ENCODE assay signal across 7 cellular contexts in genomic region chr3:178348561-178349398, GRCh38.
DNase-seq lines count a peak whose midpoint lies in the region; ATAC-seq lines count a peak whose summit lies in the region.
"Not testable (repeated sequence)": the region's sequence is repeated elsewhere in the genome, so short reads cannot be mapped to it uniquely, and the experiment has no call there.

No MANE protein-coding gene starts in this region.

- H3K27ac ChIP-seq in CD8-positive, alpha-beta memory T cell (ENCODE audit: low read depth, low read length): not testable (repeated sequence)

- not testable (repeated sequence) for H3K4me1 ChIP-seq in CD8-positive, alpha-beta memory T cell (ENCODE audit: insufficient read depth, low read length)

- peak in 4 of 5 donors; percentile 3 to 69 (median 34) for DNase-seq in CD8-positive, alpha-beta memory T cell
- DNase-seq in NAMALWA (ENCODE audit: low spot score) (peak; percentile 10), immature natural killer cell (peak; percentile 61 to 72 (median 71))
- DNase-seq in activated T-cell treated with anti-CD3 and anti-CD28 coated beads, Interleukin-2, amount 50 U/mL, for 24 hours: peak; percentile 22
- not testable (repeated sequence) for DNase-seq in activated naive CD8-positive, alpha-beta T cell treated with anti-CD3 and anti-CD28 coated beads, Interleukin-2, amount 50 U/mL, for 24 hours; natural killer cell treated with Interleukin-12 subunit alpha and Interleukin-12 subunit beta and Interleukin-15 and Interleukin-18, amount 100 ng/mL, for 72 hours (ENCODE audit: low spot score)
- peak; percentile 4 to 34 for DNase-seq in stimulated activated naive CD8-positive, alpha-beta T cell treated with anti-CD3 and anti-CD28 coated beads, Interleukin-15, amount 100 ng/mL, for 72 hours

- not testable (repeated sequence) for H3K27me3 ChIP-seq in CD8-positive, alpha-beta memory T cell (ENCODE audit: insufficient read depth, low read length, poor library complexity, severe bottlenecking)

- H3K9me3 ChIP-seq in CD8-positive, alpha-beta memory T cell (ENCODE audit: low read length): not testable (repeated sequence)

- peak overlapping the region in 7 of 8 donors; percentile 3 to 88 (median 57) for H3K27ac Mint-ChIP-seq in CD8-positive, alpha-beta memory T cell
- H3K27ac Mint-ChIP-seq in activated T-cell treated with anti-CD3 and anti-CD28 coated beads, Interleukin-2, amount 50 U/mL, for 24 hours; activated naive CD8-positive, alpha-beta T cell treated with anti-CD3 and anti-CD28 coated beads, Interleukin-2, amount 50 U/mL, for 24 hours: not testable (repeated sequence)
- peak overlapping the region; percentile 82 to 95 (median 86) for H3K27ac Mint-ChIP-seq in immature natural killer cell
- peak overlapping the region in 1 of 2 donors; percentile 52 for H3K27ac Mint-ChIP-seq in natural killer cell treated with Interleukin-12 subunit alpha and Interleukin-12 subunit beta and Interleukin-15 and Interleukin-18, amount 100 ng/mL, for 72 hours
- H3K27ac Mint-ChIP-seq in stimulated activated naive CD8-positive, alpha-beta T cell treated with anti-CD3 and anti-CD28 coated beads, Interleukin-15, amount 100 ng/mL, for 72 hours: peak overlapping the region in 1 of 2 donors; percentile 46

- POLR2A ChIA-PET in CD8-positive, alpha-beta memory T cell (lab: Charles Lee): not testable (repeated sequence)

- not testable (repeated sequence) for ATAC-seq in activated naive CD8-positive, alpha-beta T cell treated with anti-CD3 and anti-CD28 coated beads, Interleukin-2, amount 50 U/mL, for 24 hours
- ATAC-seq in natural killer cell treated with Interleukin-12 subunit alpha and Interleukin-12 subunit beta and Interleukin-15 and Interleukin-18, amount 100 ng/mL, for 72 hours: peak; percentile 66 to 85
- ATAC-seq in stimulated activated naive CD8-positive, alpha-beta T cell treated with anti-CD3 and anti-CD28 coated beads, Interleukin-15, amount 100 ng/mL, for 72 hours: peak; percentile 55

- CTCF ChIA-PET in CD8-positive, alpha-beta memory T cell (lab: Charles Lee): not testable (repeated sequence)

- H3K36me3 ChIP-seq in CD8-positive, alpha-beta memory T cell (ENCODE audit: insufficient read depth, low read length): not testable (repeated sequence)

- H3K4me3 Mint-ChIP-seq in CD8-positive, alpha-beta memory T cell: peak overlapping the region; percentile 6 to 62 (median 59)
- not testable (repeated sequence) for H3K4me3 Mint-ChIP-seq in activated T-cell treated with anti-CD3 and anti-CD28 coated beads, Interleukin-2, amount 50 U/mL, for 24 hours; stimulated activated naive CD8-positive, alpha-beta T cell treated with anti-CD3 and anti-CD28 coated beads, Interleukin-15, amount 100 ng/mL, for 72 hours
- H3K4me3 Mint-ChIP-seq in activated naive CD8-positive, alpha-beta T cell treated with anti-CD3 and anti-CD28 coated beads, Interleukin-2, amount 50 U/mL, for 24 hours: peak overlapping the region; percentile 17
- peak overlapping the region; percentile 41 to 80 (median 65) for H3K4me3 Mint-ChIP-seq in immature natural killer cell
- peak overlapping the region; percentile 62 for H3K4me3 Mint-ChIP-seq in natural killer cell treated with Interleukin-12 subunit alpha and Interleukin-12 subunit beta and Interleukin-15 and Interleukin-18, amount 100 ng/mL, for 72 hours

- H3K9me3 Mint-ChIP-seq in CD8-positive, alpha-beta memory T cell; activated T-cell treated with anti-CD3 and anti-CD28 coated beads, Interleukin-2, amount 50 U/mL, for 24 hours; activated naive CD8-positive, alpha-beta T cell treated with anti-CD3 and anti-CD28 coated beads, Interleukin-2, amount 50 U/mL, for 24 hours; immature natural killer cell; natural killer cell treated with Interleukin-12 subunit alpha and Interleukin-12 subunit beta and Interleukin-15 and Interleukin-18, amount 100 ng/mL, for 72 hours; stimulated activated naive CD8-positive, alpha-beta T cell treated with anti-CD3 and anti-CD28 coated beads, Interleukin-15, amount 100 ng/mL, for 72 hours: not testable (repeated sequence)

- H3K36me3 Mint-ChIP-seq in CD8-positive, alpha-beta memory T cell; activated T-cell treated with anti-CD3 and anti-CD28 coated beads, Interleukin-2, amount 50 U/mL, for 24 hours (ENCODE audit: low read depth); activated naive CD8-positive, alpha-beta T cell treated with anti-CD3 and anti-CD28 coated beads, Interleukin-2, amount 50 U/mL, for 24 hours (ENCODE audit: low read depth); immature natural killer cell; natural killer cell treated with Interleukin-12 subunit alpha and Interleukin-12 subunit beta and Interleukin-15 and Interleukin-18, amount 100 ng/mL, for 72 hours: not testable (repeated sequence)

- not testable (repeated sequence) for H3K27me3 Mint-ChIP-seq in CD8-positive, alpha-beta memory T cell; activated T-cell treated with anti-CD3 and anti-CD28 coated beads, Interleukin-2, amount 50 U/mL, for 24 hours; activated naive CD8-positive, alpha-beta T cell treated with anti-CD3 and anti-CD28 coated beads, Interleukin-2, amount 50 U/mL, for 24 hours; immature natural killer cell (ENCODE audit: low read depth in 3 of 3); natural killer cell treated with Interleukin-12 subunit alpha and Interleukin-12 subunit beta and Interleukin-15 and Interleukin-18, amount 100 ng/mL, for 72 hours; stimulated activated naive CD8-positive, alpha-beta T cell treated with anti-CD3 and anti-CD28 coated beads, Interleukin-15, amount 100 ng/mL, for 72 hours

- not testable (repeated sequence) for H3K4me1 Mint-ChIP-seq in CD8-positive, alpha-beta memory T cell; activated T-cell treated with anti-CD3 and anti-CD28 coated beads, Interleukin-2, amount 50 U/mL, for 24 hours (ENCODE audit: low read depth); activated naive CD8-positive, alpha-beta T cell treated with anti-CD3 and anti-CD28 coated beads, Interleukin-2, amount 50 U/mL, for 24 hours; natural killer cell treated with Interleukin-12 subunit alpha and Interleukin-12 subunit beta and Interleukin-15 and Interleukin-18, amount 100 ng/mL, for 72 hours (ENCODE audit: low read depth in 2 of 2); stimulated activated naive CD8-positive, alpha-beta T cell treated with anti-CD3 and anti-CD28 coated beads, Interleukin-15, amount 100 ng/mL, for 72 hours
- H3K4me1 Mint-ChIP-seq in immature natural killer cell: peaks cover 13 to 17% of the 10 kb centered on the region in 2 donors

- not testable (repeated sequence) for H3K4me3 ChIP-seq in CD8-positive, alpha-beta memory T cell (ENCODE audit: low read length)
